ENCODE assay signal across 10 cellular contexts in genomic region chr6:137415834-137416190, GRCh38.
DNase-seq lines count a peak whose midpoint lies in the region; ATAC-seq and TF ChIP-seq lines count a peak whose summit lies in the region.
"Had no signal": no experiment of that assay in that cellular context is flagged by ENCODE, and none has a peak within 500 bp of the region (broad histone marks: within the 10 kb centered on the region; RNA-seq: fewer than 3 reads in every experiment).

No MANE protein-coding gene starts in this region.

- H3K4me3 ChIP-seq in CD4-positive, CD25-positive, alpha-beta regulatory T cell (ENCODE audit: low read depth, low read length), result peak overlapping the region; percentile 89
- H3K4me3 ChIP-seq in Karpas-422 (ENCODE audit: low read length), result peak overlapping the region; percentile 68; the same call in 1 of the 2 replicates
- no peak overlapping the region for H3K4me3 ChIP-seq in neural progenitor cell

- H3K79me2 ChIP-seq in Karpas-422 (ENCODE audit: low read length), result no peaks in the 10 kb centered on the region
- H3K79me2 ChIP-seq in neural progenitor cell (ENCODE audit: low read depth), result no peaks in the 10 kb centered on the region

- ATAC-seq in CD4-positive, CD25-positive, alpha-beta regulatory T cell (ENCODE audit: low read depth in 2 of 2), result no peak

- no peaks in the 10 kb centered on the region for H3K9me2 ChIP-seq in Karpas-422 (replicated peaks; ENCODE audit: insufficient read depth, low read length)

- peak overlapping the region; percentile 68 for H3K9ac ChIP-seq in Karpas-422 (ENCODE audit: low read length)
- no peak overlapping the region for H3K9ac ChIP-seq in neural progenitor cell

- DNase-seq in CD4-positive, CD25-positive, alpha-beta regulatory T cell, result no peak
- no peak for DNase-seq in Karpas-422
- no peak for DNase-seq in chondrocyte (ENCODE audit: low spot score)
- DNase-seq in neural progenitor cell (ENCODE audit: low spot score), result no peak
- no peak for DNase-seq in cortex of kidney (lab: John Stamatoyannopoulos, UW)
- no peak for DNase-seq in A172 (ENCODE audit: low spot score)
- no peak for DNase-seq in islet precursor cell
- no peak for DNase-seq in HUDEP-2 (lab: John Stamatoyannopoulos, UW; ENCODE audit: unreplicated experiment in 76 of 76)
- DNase-seq: NCI-H226, SHP77 had no signal

- H3K4me1 Mint-ChIP-seq in CD4-positive, CD25-positive, alpha-beta regulatory T cell, result peaks cover 6 to 16% (median 9%) of the 10 kb centered on the region in 4 donors
- peaks cover 17% of the 10 kb centered on the region for H3K4me1 Mint-ChIP-seq in chondrocyte (ENCODE audit: low read depth)
- H3K4me1 Mint-ChIP-seq in neural progenitor cell, result peaks cover 66% of the 10 kb centered on the region

- H3K27me3 ChIP-seq in CD4-positive, CD25-positive, alpha-beta regulatory T cell (ENCODE audit: control insufficient read depth, insufficient read depth, low read length), result no peaks in the 10 kb centered on the region
- H3K27me3 ChIP-seq in Karpas-422 (ENCODE audit: low read length) (no peaks in the 10 kb centered on the region), neural progenitor cell (peaks cover 7% of the 10 kb centered on the region)

- no peaks in the 10 kb centered on the region for H3K9me3 ChIP-seq in CD4-positive, CD25-positive, alpha-beta regulatory T cell (ENCODE audit: control insufficient read depth in 2 of 2, low read length in 2 of 2)
- no peaks in the 10 kb centered on the region for H3K9me3 ChIP-seq in Karpas-422 (ENCODE audit: low read length)
- H3K9me3 ChIP-seq in neural progenitor cell (ENCODE audit: low read depth), result no peaks in the 10 kb centered on the region

- H3K9me3 Mint-ChIP-seq in CD4-positive, CD25-positive, alpha-beta regulatory T cell, result no peaks in the 10 kb centered on the region
- H3K9me3 Mint-ChIP-seq in chondrocyte (ENCODE audit: low read depth) (no peaks in the 10 kb centered on the region), neural progenitor cell (peaks cover 3% of the 10 kb centered on the region)

- peaks cover 17% of the 10 kb centered on the region for H3K27me3 Mint-ChIP-seq in CD4-positive, CD25-positive, alpha-beta regulatory T cell
- peaks cover 29% of the 10 kb centered on the region for H3K27me3 Mint-ChIP-seq in chondrocyte (ENCODE audit: low read depth)
- H3K27me3 Mint-ChIP-seq in neural progenitor cell (ENCODE audit: insufficient read depth, low read depth), result peaks cover 2% of the 10 kb centered on the region

- no peaks in the 10 kb centered on the region for H4K20me1 ChIP-seq in Karpas-422 (ENCODE audit: insufficient read depth, low read depth, low read length)
- H4K20me1 ChIP-seq in neural progenitor cell (ENCODE audit: low read depth), result no peaks in the 10 kb centered on the region

- H2AFZ ChIP-seq in Karpas-422 (ENCODE audit: low read length) (peak overlapping the region; percentile 92), neural progenitor cell (replicated peaks) (no peak overlapping the region)

- H3K27ac ChIP-seq in CD4-positive, CD25-positive, alpha-beta regulatory T cell (ENCODE audit: insufficient read depth, low read length, poor library complexity, severe bottlenecking), result peak overlapping the region; percentile 30
- H3K27ac ChIP-seq in Karpas-422 (ENCODE audit: low read length) (peak overlapping the region; percentile 82), neural progenitor cell (no peak overlapping the region)

- TF ChIP-seq CTCF in chondrocyte (IDR thresholded peaks at IDR 0.05) (peak; percentile 44), neural progenitor cell (IDR thresholded peaks at IDR 0.05) (no peak)

- H3K4me1 ChIP-seq in CD4-positive, CD25-positive, alpha-beta regulatory T cell (ENCODE audit: control insufficient read depth, insufficient read depth, low read length, poor library complexity, severe bottlenecking), result peaks cover 10% of the 10 kb centered on the region
- peaks cover 41% of the 10 kb centered on the region for H3K4me1 ChIP-seq in Karpas-422 (ENCODE audit: low read length)
- peaks cover 36% of the 10 kb centered on the region for H3K4me1 ChIP-seq in neural progenitor cell

- no peaks in the 10 kb centered on the region for H3K36me3 ChIP-seq in CD4-positive, CD25-positive, alpha-beta regulatory T cell (ENCODE audit: control insufficient read depth, insufficient read depth, low read length)
- H3K36me3 ChIP-seq in Karpas-422 (ENCODE audit: insufficient read depth, low read length) (no peaks in the 10 kb centered on the region), neural progenitor cell (no peaks in the 10 kb centered on the region)

- peak overlapping the region; percentile 78 for H3K4me2 ChIP-seq in Karpas-422 (ENCODE audit: low read depth, low read length, poor library complexity, severe bottlenecking)
- H3K4me2 ChIP-seq in neural progenitor cell, result no peak overlapping the region

- H3K27ac Mint-ChIP-seq in CD4-positive, CD25-positive, alpha-beta regulatory T cell, result peak overlapping the region in 2 of 3 donors; percentile 61 to 87
- no peak overlapping the region for H3K27ac Mint-ChIP-seq in chondrocyte (ENCODE audit: unreplicated experiment)
- peak overlapping the region; percentile 70 for H3K27ac Mint-ChIP-seq in neural progenitor cell

- H3K36me3 Mint-ChIP-seq in CD4-positive, CD25-positive, alpha-beta regulatory T cell, result no peaks in the 10 kb centered on the region
- H3K36me3 Mint-ChIP-seq in chondrocyte (ENCODE audit: low read depth) (no peaks in the 10 kb centered on the region), neural progenitor cell (no peaks in the 10 kb centered on the region)

- peak overlapping the region; percentile 69 to 86 (median 79) for H3K4me3 Mint-ChIP-seq in CD4-positive, CD25-positive, alpha-beta regulatory T cell
- H3K4me3 Mint-ChIP-seq in chondrocyte (ENCODE audit: unreplicated experiment) (peak overlapping the region; percentile 67), neural progenitor cell (peak overlapping the region; percentile 65)

- no peaks in the 10 kb centered on the region for H3F3A ChIP-seq in neural progenitor cell (ENCODE audit: low read depth)
